Comparison of ENCODE assay signal across 9 cellular contexts in genomic region chr19:5225486-5226345, GRCh38.
DNase-seq lines count a peak whose midpoint lies in the region; ATAC-seq and TF ChIP-seq lines count a peak whose summit lies in the region.
"Had no signal": no experiment of that assay in that cellular context is flagged by ENCODE, and none has a peak within 500 bp of the region (broad histone marks: within the 10 kb centered on the region; RNA-seq: fewer than 3 reads in every experiment).

No MANE protein-coding gene starts in this region.

- H3K27me3 ChIP-seq in SK-N-SH (ENCODE audit: insufficient read depth) (no peaks in the 10 kb centered on the region), tibial artery (no peaks in the 10 kb centered on the region)
- no peaks in the 10 kb centered on the region for H3K27me3 ChIP-seq in naive thymus-derived CD4-positive, alpha-beta T cell (ENCODE audit: control insufficient read depth in 2 of 2, insufficient read depth in 2 of 2, low read length in 2 of 2)

- WGBS in SK-N-SH (ENCODE audit: low lambda C conversion rate), result 84% methylated on average over 16 of the region's 28 CpGs

- no peaks in the 10 kb centered on the region for H3F3A ChIP-seq in SK-N-SH (replicated peaks; ENCODE audit: insufficient read depth)

- intact Hi-C loops in tibial artery (cut with DNase I; ENCODE audit: low total_unique reads) (no loop called here), posterior vena cava (cut with DNase I) (no loop called here)
- intact Hi-C loops in naive thymus-derived CD4-positive, alpha-beta T cell (cut with micrococcal nuclease), result no loop called here

- H4K20me1 ChIP-seq in SK-N-SH (ENCODE audit: insufficient read depth), result no peaks in the 10 kb centered on the region

- TF ChIP-seq EP300 in SK-N-SH (IDR thresholded peaks at IDR 0.05; ENCODE audit: borderline replicate concordance in 1 of 2, low read depth in 1 of 2, low read length in 1 of 2), result no peak

- no peak overlapping the region for H3K4me3 ChIP-seq in SK-N-SH (ENCODE audit: low read depth in 2 of 2, low read length in 1 of 2)
- H3K4me3 ChIP-seq in fibroblast of villous mesenchyme (ENCODE audit: low read depth, low read length), result no peak overlapping the region
- no peak overlapping the region for H3K4me3 ChIP-seq in tibial artery
- H3K4me3 ChIP-seq in naive thymus-derived CD4-positive, alpha-beta T cell (ENCODE audit: low read length), result no peak overlapping the region

- no peaks in the 10 kb centered on the region for H3K9me3 Mint-ChIP-seq in activated T-cell treated with anti-CD3 and anti-CD28 coated beads, Interleukin-2, amount 50 U/mL, for 24 hours
- H3K9me3 Mint-ChIP-seq in naive thymus-derived CD4-positive, alpha-beta T cell, result peaks cover 0 to 1% (median 0%) of the 10 kb centered on the region in 11 donors
- H3K9me3 Mint-ChIP-seq in immature natural killer cell, result no peaks in the 10 kb centered on the region

- H3K9me3 ChIP-seq in SK-N-SH (no peaks in the 10 kb centered on the region), tibial artery (no peaks in the 10 kb centered on the region)
- H3K9me3 ChIP-seq in naive thymus-derived CD4-positive, alpha-beta T cell (ENCODE audit: control insufficient read depth in 2 of 3, low read length in 3 of 3), result no peaks in the 10 kb centered on the region

- H3K9me2 ChIP-seq in SK-N-SH, result no peaks in the 10 kb centered on the region

- H3K27ac ChIP-seq in SK-N-SH (ENCODE audit: low read depth in 2 of 2, low read length in 1 of 2) (no peak overlapping the region), tibial artery (no peak overlapping the region)
- no peak overlapping the region for H3K27ac ChIP-seq in naive thymus-derived CD4-positive, alpha-beta T cell (ENCODE audit: low read depth, low read length)

- H3K4me2 ChIP-seq in SK-N-SH, result no peak overlapping the region

- H3K4me3 Mint-ChIP-seq in activated T-cell treated with anti-CD3 and anti-CD28 coated beads, Interleukin-2, amount 50 U/mL, for 24 hours, result no peak overlapping the region
- no peak overlapping the region for H3K4me3 Mint-ChIP-seq in naive thymus-derived CD4-positive, alpha-beta T cell
- no peak overlapping the region for H3K4me3 Mint-ChIP-seq in immature natural killer cell

- H3K36me3 ChIP-seq in SK-N-SH (replicated peaks in 1 of 2; ENCODE audit: control insufficient read depth in 1 of 2, insufficient read depth in 2 of 2, low read length in 1 of 2) (peaks cover 6 to 21% of the 10 kb centered on the region in 2 experiments), tibial artery (peaks cover 23 to 72% (median 36%) of the 10 kb centered on the region in 3 donors)
- no peaks in the 10 kb centered on the region for H3K36me3 ChIP-seq in naive thymus-derived CD4-positive, alpha-beta T cell (ENCODE audit: control insufficient read depth in 2 of 3, insufficient read depth in 3 of 3, low read length in 3 of 3)

- no peaks in the 10 kb centered on the region for H3K79me2 ChIP-seq in SK-N-SH (ENCODE audit: insufficient read depth)

- no peak overlapping the region for H3K27ac Mint-ChIP-seq in activated T-cell treated with anti-CD3 and anti-CD28 coated beads, Interleukin-2, amount 50 U/mL, for 24 hours
- H3K27ac Mint-ChIP-seq in naive thymus-derived CD4-positive, alpha-beta T cell, result no peak overlapping the region
- H3K27ac Mint-ChIP-seq in immature natural killer cell, result no peak overlapping the region

- no peaks in the 10 kb centered on the region for H3K36me3 Mint-ChIP-seq in activated T-cell treated with anti-CD3 and anti-CD28 coated beads, Interleukin-2, amount 50 U/mL, for 24 hours (ENCODE audit: low read depth)
- H3K36me3 Mint-ChIP-seq in naive thymus-derived CD4-positive, alpha-beta T cell, result peaks cover 0 to 10% (median 0%) of the 10 kb centered on the region in 5 donors
- no peaks in the 10 kb centered on the region for H3K36me3 Mint-ChIP-seq in immature natural killer cell

- POLR2A ChIA-PET in SK-N-SH (lab: Yijun Ruan, JAX), result no interaction called here
- POLR2A ChIA-PET in naive thymus-derived CD4-positive, alpha-beta T cell (lab: Charles Lee), result no interaction called here

- peak; percentile 37; the same call in 1 of the 2 replicates for TF ChIP-seq RAD21 in SK-N-SH (IDR thresholded peaks at IDR 0.05; ENCODE audit: low read length)

- H3K27me3 Mint-ChIP-seq in activated T-cell treated with anti-CD3 and anti-CD28 coated beads, Interleukin-2, amount 50 U/mL, for 24 hours, result peaks cover 21% of the 10 kb centered on the region
- H3K27me3 Mint-ChIP-seq in naive thymus-derived CD4-positive, alpha-beta T cell, result peaks cover 12 to 20% (median 16%) of the 10 kb centered on the region in 5 donors
- peaks cover 2 to 4% (median 4%) of the 10 kb centered on the region in 3 donors for H3K27me3 Mint-ChIP-seq in immature natural killer cell (ENCODE audit: low read depth in 3 of 3)

- CTCF ChIA-PET in SK-N-SH (lab: Yijun Ruan, JAX), result interaction anchor here (0.9 to 1.6 kb wide), 4 partner anchors 10 to 177 kb away, joined by 3 to 6 read pairs (median 4); no protein-coding TSS in a partner anchor
- CTCF ChIA-PET in naive thymus-derived CD4-positive, alpha-beta T cell (lab: Charles Lee), result interaction anchor here (0.7 kb wide), 1 partner anchor 241 kb away, joined by 3 read pairs; no protein-coding TSS in a partner anchor

- peak; percentile 38 for DNase-seq in activated T-cell treated with anti-CD3 and anti-CD28 coated beads, Interleukin-2, amount 50 U/mL, for 24 hours
- DNase-seq in activated T-cell treated with anti-CD3 and anti-CD28 coated beads, Interleukin-2, amount 50 U/mL, for 1 hour, result no peak
- DNase-seq in SK-N-SH, result peak; percentile 62
- no peak for DNase-seq in fibroblast of villous mesenchyme (ENCODE audit: low read depth)
- DNase-seq in tibial artery, result no peak
- no peak for DNase-seq in naive thymus-derived CD4-positive, alpha-beta T cell
- DNase-seq in posterior vena cava (ENCODE audit: low spot score), result no peak
- no peak for DNase-seq in immature natural killer cell
- DNase-seq: activated effector memory CD4-positive, alpha-beta T cell treated with anti-CD3 and anti-CD28 coated beads, Interleukin-2, amount 50 U/mL, for 16 hours had no signal

- H3K4me1 ChIP-seq in SK-N-SH (ENCODE audit: control insufficient read depth in 1 of 2, insufficient read depth in 2 of 2, low read depth in 1 of 2, low read length in 1 of 2) (no peaks in the 10 kb centered on the region), tibial artery (no peaks in the 10 kb centered on the region)
- no peaks in the 10 kb centered on the region for H3K4me1 ChIP-seq in naive thymus-derived CD4-positive, alpha-beta T cell (ENCODE audit: control insufficient read depth in 2 of 2, insufficient read depth in 2 of 2, low read length in 2 of 2)

- H3K4me1 Mint-ChIP-seq in activated T-cell treated with anti-CD3 and anti-CD28 coated beads, Interleukin-2, amount 50 U/mL, for 24 hours (ENCODE audit: low read depth), result peaks cover 6% of the 10 kb centered on the region
- peaks cover 0 to 11% (median 5%) of the 10 kb centered on the region in 7 donors for H3K4me1 Mint-ChIP-seq in naive thymus-derived CD4-positive, alpha-beta T cell
- H3K4me1 Mint-ChIP-seq in immature natural killer cell, result peaks cover 0 to 1% of the 10 kb centered on the region in 2 donors

- no peak for ATAC-seq in naive thymus-derived CD4-positive, alpha-beta T cell

- TF ChIP-seq CTCF in SK-N-SH (IDR thresholded peaks at IDR 0.05), result peak; percentile 57
- TF ChIP-seq CTCF in fibroblast of villous mesenchyme (IDR thresholded peaks at IDR 0.05; ENCODE audit: insufficient read depth, low read depth, low read length), result peak; percentile 52
- TF ChIP-seq CTCF in tibial artery (IDR thresholded peaks at IDR 0.05), result peak; percentile 28 to 31

- no peak overlapping the region for H2AFZ ChIP-seq in SK-N-SH (ENCODE audit: low read depth)

- no peak overlapping the region for H3K9ac ChIP-seq in SK-N-SH

TF ChIP-seq in SK-N-SH, 30 proteins besides CTCF, POLR2A, EP300 and RAD21:
- TF ChIP-seq FOXJ3 (CRISPR knock-in tag; IDR thresholded peaks at IDR 0.05) (no peak), TCF12 (IDR thresholded peaks at IDR 0.05) (no peak), SMC3 (IDR thresholded peaks at IDR 0.05; ENCODE audit: low read depth, low read length) (peak; percentile 22), REST (IDR thresholded peaks at IDR 0.05; ENCODE audit: low read depth, low read length) (no peak)

Comparison
In these comparisons a context has a peak if more than half of its experiments do, and no peak if none do; other contexts are left out.
1. DNase-seq: peak in activated T-cell treated with anti-CD3 and anti-CD28 coated beads, Interleukin-2, amount 50 U/mL, for 24 hours (single experiment) and SK-N-SH (single experiment); none in activated T-cell treated with anti-CD3 and anti-CD28 coated beads, Interleukin-2, amount 50 U/mL, for 1 hour (single experiment), fibroblast of villous mesenchyme (single experiment), tibial artery (0 of 2), naive thymus-derived CD4-positive, alpha-beta T cell (0 of 9), posterior vena cava (single experiment) and immature natural killer cell (0 of 3).
2. Peak in every context shown above with its lines, with median percentiles within 50 percentile points of each other: CTCF ChIP-seq.